ENCODE assay signal across 12 cellular contexts in genomic region chr5:107594253-107595045, GRCh38.
DNase-seq lines count a peak whose midpoint lies in the region; ATAC-seq, FAIRE-seq and TF ChIP-seq lines count a peak whose summit lies in the region.
"Had no signal": no experiment of that assay in that cellular context is flagged by ENCODE, and none has a peak within 500 bp of the region (broad histone marks: within the 10 kb centered on the region; RNA-seq: fewer than 3 reads in every experiment).

No MANE protein-coding gene starts in this region.

- no peak overlapping the region for H3K4ac ChIP-seq in trophoblast cell (ENCODE audit: low read depth, low read length)

- H3K36me3 Mint-ChIP-seq in Calu3 (ENCODE audit: insufficient read depth, unreplicated experiment): peaks cover 18% of the 10 kb centered on the region
- H3K36me3 Mint-ChIP-seq: activated naive CD4-positive, alpha-beta T cell treated with anti-CD3 and anti-CD28 coated beads, Interleukin-2, amount 50 U/mL, for 24 hours had no signal

- CTCF ChIA-PET in Calu3 (lab: Charles Lee): interaction anchor here (0.8 to 1.6 kb wide), 2 partner anchors 9 to 22 kb away, joined by 3 read pairs; no protein-coding TSS in a partner anchor

- no peak overlapping the region for H2BK5ac ChIP-seq in trophoblast cell (ENCODE audit: low read depth, low read length, poor library complexity)

- H2AK5ac ChIP-seq in trophoblast cell (ENCODE audit: low read length): no peak overlapping the region

- H4K91ac ChIP-seq in trophoblast cell (ENCODE audit: low read depth, low read length): no peak overlapping the region

- H3K79me2 ChIP-seq in trophoblast cell (ENCODE audit: control insufficient read depth, insufficient read depth, low read length, poor library complexity): no peaks in the 10 kb centered on the region

- peak overlapping the region; percentile 20 for H3K27ac Mint-ChIP-seq in Calu3 (ENCODE audit: unreplicated experiment)
- H3K27ac Mint-ChIP-seq: activated naive CD4-positive, alpha-beta T cell treated with anti-CD3 and anti-CD28 coated beads, Interleukin-2, amount 50 U/mL, for 24 hours had no signal

- H3K9me3 Mint-ChIP-seq in Calu3 (ENCODE audit: low read depth, unreplicated experiment): no peaks in the 10 kb centered on the region
- H3K9me3 Mint-ChIP-seq: activated naive CD4-positive, alpha-beta T cell treated with anti-CD3 and anti-CD28 coated beads, Interleukin-2, amount 50 U/mL, for 24 hours had no signal

- FAIRE-seq in RCC 7860 (lab: Jason Lieb, UNC): no peak

- DNase-seq in Calu3 (no peak), SJCRH30 (peak; percentile 28 to 62), foreskin keratinocyte (peak in 1 of 2 donors; percentile 22), trophoblast cell (no peak), DMS114 treated with DMSO at 0.1 percent for 48 hours (lab: John Stamatoyannopoulos, UW; ENCODE audit: unreplicated experiment) (no peak), T-helper 1 cell (no peak), DMS79 (lab: John Stamatoyannopoulos, UW) (no peak), RCC 7860 (ENCODE audit: low spot score) (no peak)
- DNase-seq: cerebellar nuclear complex, NCI-H2171 had no signal

- TF ChIP-seq CTCF in Calu3 (IDR thresholded peaks at IDR 0.05; ENCODE audit: unreplicated experiment) (no peak), foreskin keratinocyte (conservative IDR thresholded peaks at IDR 0.05) (no peak)

- H4K12ac ChIP-seq in trophoblast cell (ENCODE audit: low read depth, low read length): no peak overlapping the region

- H3K4me3 Mint-ChIP-seq in Calu3 (ENCODE audit: low read depth, unreplicated experiment): peak overlapping the region; percentile 3
- H3K4me3 Mint-ChIP-seq: activated naive CD4-positive, alpha-beta T cell treated with anti-CD3 and anti-CD28 coated beads, Interleukin-2, amount 50 U/mL, for 24 hours had no signal

- peak overlapping the region; percentile 14 for H3K9ac ChIP-seq in trophoblast cell (ENCODE audit: low read length)

- H4K8ac ChIP-seq in trophoblast cell (ENCODE audit: low read depth, low read length): no peak overlapping the region

- peaks cover 49% of the 10 kb centered on the region for H3K4me1 Mint-ChIP-seq in Calu3 (ENCODE audit: low read depth, unreplicated experiment)
- H3K4me1 Mint-ChIP-seq: activated naive CD4-positive, alpha-beta T cell treated with anti-CD3 and anti-CD28 coated beads, Interleukin-2, amount 50 U/mL, for 24 hours had no signal

- intact Hi-C loops in Calu3 (cut with micrococcal nuclease; ENCODE audit: unreplicated experiment): no loop called here

- ATAC-seq in foreskin keratinocyte: peak; percentile 46

- H3K4me1 ChIP-seq in SJCRH30 (peaks cover 30% of the 10 kb centered on the region), foreskin keratinocyte (no peaks in the 10 kb centered on the region), trophoblast cell (ENCODE audit: control insufficient read depth in 1 of 2, insufficient read depth in 2 of 2, low read length in 2 of 2) (no peaks in the 10 kb centered on the region)

- H3K36me3 ChIP-seq in SJCRH30: no peaks in the 10 kb centered on the region
- no peaks in the 10 kb centered on the region for H3K36me3 ChIP-seq in trophoblast cell (ENCODE audit: control insufficient read depth in 1 of 2, insufficient read depth in 2 of 2, low read length in 2 of 2)

- no peaks in the 10 kb centered on the region for H3K27me3 ChIP-seq in SJCRH30
- no peaks in the 10 kb centered on the region for H3K27me3 ChIP-seq in foreskin keratinocyte
- no peaks in the 10 kb centered on the region for H3K27me3 ChIP-seq in trophoblast cell (ENCODE audit: insufficient read depth, low read length)

- no peak overlapping the region for H3K18ac ChIP-seq in trophoblast cell (ENCODE audit: low read length)

- H3K4me2 ChIP-seq in trophoblast cell (ENCODE audit: low read length): no peak overlapping the region

- H3K4me3 ChIP-seq in SJCRH30: no peak overlapping the region
- no peak overlapping the region for H3K4me3 ChIP-seq in trophoblast cell (ENCODE audit: low read depth, low read length)

- no peak overlapping the region for H3K14ac ChIP-seq in trophoblast cell (ENCODE audit: low read length)

- no peak overlapping the region for H2AFZ ChIP-seq in trophoblast cell (ENCODE audit: insufficient read depth, low read length, poor library complexity)

- H3K9me3 ChIP-seq in SJCRH30 (replicated peaks): no peaks in the 10 kb centered on the region
- peaks cover 2% of the 10 kb centered on the region for H3K9me3 ChIP-seq in trophoblast cell (ENCODE audit: insufficient read depth, low read depth, low read length)

- no peaks in the 10 kb centered on the region for H3K27me3 Mint-ChIP-seq in Calu3 (ENCODE audit: unreplicated experiment)

- no peak overlapping the region for H3K23ac ChIP-seq in trophoblast cell (ENCODE audit: low read length)

- no TSS peak for BruUV-seq in Calu3 (replicated peaks; lab: Mats Ljungman, UMichigan)

- no peaks in the 10 kb centered on the region for H3K79me1 ChIP-seq in trophoblast cell (ENCODE audit: low read length)

- WGBS in trophoblast cell (ENCODE audit: extremely low coverage, insufficient coverage, insufficient read length): no CpG with 5 or more reads among the region's 4 CpGs

- no peak overlapping the region for H2BK120ac ChIP-seq in trophoblast cell (ENCODE audit: insufficient read depth, low read length, poor library complexity)

- H2BK12ac ChIP-seq in trophoblast cell (ENCODE audit: low read length): no peak overlapping the region

- H3K27ac ChIP-seq in SJCRH30 (peak overlapping the region; percentile 84), foreskin keratinocyte (no peak overlapping the region), trophoblast cell (ENCODE audit: low read depth, low read length) (no peak overlapping the region)
- H3K27ac ChIP-seq: VCaP had no signal

Comparison
In these comparisons a context has a peak if more than half of its experiments do, and no peak if none do; other contexts are left out.
1. DNase-seq: peak in SJCRH30 (2 of 2); none in Calu3 (single experiment), trophoblast cell (0 of 2), DMS114 treated with DMSO at 0.1 percent for 48 hours (single experiment), T-helper 1 cell (0 of 5), DMS79 (single experiment) and RCC 7860 (single experiment).